1 cellular context compared by ENCODE assay signal in the genomic region with DNA sequence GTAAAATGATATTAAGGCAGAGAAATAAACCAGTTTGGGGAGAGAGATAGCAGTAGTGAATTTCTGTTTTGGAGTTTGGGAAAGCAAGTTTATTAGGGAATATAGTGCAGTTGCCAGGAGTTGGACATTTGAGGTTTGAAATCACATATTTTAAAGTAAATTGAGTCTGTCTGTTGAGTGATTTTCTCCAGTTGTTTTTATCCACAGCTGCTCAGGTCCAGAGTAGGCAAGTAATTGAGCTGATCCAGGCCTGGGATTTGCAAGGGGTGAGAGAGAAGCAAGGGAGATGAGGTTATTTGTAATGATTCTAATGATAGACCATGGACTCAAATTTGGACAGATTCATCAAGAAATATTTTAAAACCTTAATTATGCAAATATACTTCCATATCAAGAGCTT.
TF ChIP-seq lines count a peak whose summit lies in the region.

No MANE protein-coding gene starts in this region.

TF ChIP-seq in H1, 55 proteins besides CTCF, POLR2A, EP300 and RAD21 (continued from another document):
- TF ChIP-seq, protein P1, sequence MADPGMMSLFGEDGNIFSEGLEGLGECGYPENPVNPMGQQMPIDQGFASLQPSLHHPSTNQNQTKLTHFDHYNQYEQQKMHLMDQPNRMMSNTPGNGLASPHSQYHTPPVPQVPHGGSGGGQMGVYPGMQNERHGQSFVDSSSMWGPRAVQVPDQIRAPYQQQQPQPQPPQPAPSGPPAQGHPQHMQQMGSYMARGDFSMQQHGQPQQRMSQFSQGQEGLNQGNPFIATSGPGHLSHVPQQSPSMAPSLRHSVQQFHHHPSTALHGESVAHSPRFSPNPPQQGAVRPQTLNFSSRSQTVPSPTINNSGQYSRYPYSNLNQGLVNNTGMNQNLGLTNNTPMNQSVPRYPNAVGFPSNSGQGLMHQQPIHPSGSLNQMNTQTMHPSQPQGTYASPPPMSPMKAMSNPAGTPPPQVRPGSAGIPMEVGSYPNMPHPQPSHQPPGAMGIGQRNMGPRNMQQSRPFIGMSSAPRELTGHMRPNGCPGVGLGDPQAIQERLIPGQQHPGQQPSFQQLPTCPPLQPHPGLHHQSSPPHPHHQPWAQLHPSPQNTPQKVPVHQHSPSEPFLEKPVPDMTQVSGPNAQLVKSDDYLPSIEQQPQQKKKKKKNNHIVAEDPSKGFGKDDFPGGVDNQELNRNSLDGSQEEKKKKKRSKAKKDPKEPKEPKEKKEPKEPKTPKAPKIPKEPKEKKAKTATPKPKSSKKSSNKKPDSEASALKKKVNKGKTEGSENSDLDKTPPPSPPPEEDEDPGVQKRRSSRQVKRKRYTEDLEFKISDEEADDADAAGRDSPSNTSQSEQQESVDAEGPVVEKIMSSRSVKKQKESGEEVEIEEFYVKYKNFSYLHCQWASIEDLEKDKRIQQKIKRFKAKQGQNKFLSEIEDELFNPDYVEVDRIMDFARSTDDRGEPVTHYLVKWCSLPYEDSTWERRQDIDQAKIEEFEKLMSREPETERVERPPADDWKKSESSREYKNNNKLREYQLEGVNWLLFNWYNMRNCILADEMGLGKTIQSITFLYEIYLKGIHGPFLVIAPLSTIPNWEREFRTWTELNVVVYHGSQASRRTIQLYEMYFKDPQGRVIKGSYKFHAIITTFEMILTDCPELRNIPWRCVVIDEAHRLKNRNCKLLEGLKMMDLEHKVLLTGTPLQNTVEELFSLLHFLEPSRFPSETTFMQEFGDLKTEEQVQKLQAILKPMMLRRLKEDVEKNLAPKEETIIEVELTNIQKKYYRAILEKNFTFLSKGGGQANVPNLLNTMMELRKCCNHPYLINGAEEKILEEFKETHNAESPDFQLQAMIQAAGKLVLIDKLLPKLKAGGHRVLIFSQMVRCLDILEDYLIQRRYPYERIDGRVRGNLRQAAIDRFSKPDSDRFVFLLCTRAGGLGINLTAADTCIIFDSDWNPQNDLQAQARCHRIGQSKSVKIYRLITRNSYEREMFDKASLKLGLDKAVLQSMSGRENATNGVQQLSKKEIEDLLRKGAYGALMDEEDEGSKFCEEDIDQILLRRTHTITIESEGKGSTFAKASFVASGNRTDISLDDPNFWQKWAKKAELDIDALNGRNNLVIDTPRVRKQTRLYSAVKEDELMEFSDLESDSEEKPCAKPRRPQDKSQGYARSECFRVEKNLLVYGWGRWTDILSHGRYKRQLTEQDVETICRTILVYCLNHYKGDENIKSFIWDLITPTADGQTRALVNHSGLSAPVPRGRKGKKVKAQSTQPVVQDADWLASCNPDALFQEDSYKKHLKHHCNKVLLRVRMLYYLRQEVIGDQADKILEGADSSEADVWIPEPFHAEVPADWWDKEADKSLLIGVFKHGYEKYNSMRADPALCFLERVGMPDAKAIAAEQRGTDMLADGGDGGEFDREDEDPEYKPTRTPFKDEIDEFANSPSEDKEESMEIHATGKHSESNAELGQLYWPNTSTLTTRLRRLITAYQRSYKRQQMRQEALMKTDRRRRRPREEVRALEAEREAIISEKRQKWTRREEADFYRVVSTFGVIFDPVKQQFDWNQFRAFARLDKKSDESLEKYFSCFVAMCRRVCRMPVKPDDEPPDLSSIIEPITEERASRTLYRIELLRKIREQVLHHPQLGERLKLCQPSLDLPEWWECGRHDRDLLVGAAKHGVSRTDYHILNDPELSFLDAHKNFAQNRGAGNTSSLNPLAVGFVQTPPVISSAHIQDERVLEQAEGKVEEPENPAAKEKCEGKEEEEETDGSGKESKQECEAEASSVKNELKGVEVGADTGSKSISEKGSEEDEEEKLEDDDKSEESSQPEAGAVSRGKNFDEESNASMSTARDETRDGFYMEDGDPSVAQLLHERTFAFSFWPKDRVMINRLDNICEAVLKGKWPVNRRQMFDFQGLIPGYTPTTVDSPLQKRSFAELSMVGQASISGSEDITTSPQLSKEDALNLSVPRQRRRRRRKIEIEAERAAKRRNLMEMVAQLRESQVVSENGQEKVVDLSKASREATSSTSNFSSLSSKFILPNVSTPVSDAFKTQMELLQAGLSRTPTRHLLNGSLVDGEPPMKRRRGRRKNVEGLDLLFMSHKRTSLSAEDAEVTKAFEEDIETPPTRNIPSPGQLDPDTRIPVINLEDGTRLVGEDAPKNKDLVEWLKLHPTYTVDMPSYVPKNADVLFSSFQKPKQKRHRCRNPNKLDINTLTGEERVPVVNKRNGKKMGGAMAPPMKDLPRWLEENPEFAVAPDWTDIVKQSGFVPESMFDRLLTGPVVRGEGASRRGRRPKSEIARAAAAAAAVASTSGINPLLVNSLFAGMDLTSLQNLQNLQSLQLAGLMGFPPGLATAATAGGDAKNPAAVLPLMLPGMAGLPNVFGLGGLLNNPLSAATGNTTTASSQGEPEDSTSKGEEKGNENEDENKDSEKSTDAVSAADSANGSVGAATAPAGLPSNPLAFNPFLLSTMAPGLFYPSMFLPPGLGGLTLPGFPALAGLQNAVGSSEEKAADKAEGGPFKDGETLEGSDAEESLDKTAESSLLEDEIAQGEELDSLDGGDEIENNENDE (IDR thresholded peaks at IDR 0.05; ENCODE audit: insufficient replicate concordance, low read length): no peak
- TF ChIP-seq, protein P2, sequence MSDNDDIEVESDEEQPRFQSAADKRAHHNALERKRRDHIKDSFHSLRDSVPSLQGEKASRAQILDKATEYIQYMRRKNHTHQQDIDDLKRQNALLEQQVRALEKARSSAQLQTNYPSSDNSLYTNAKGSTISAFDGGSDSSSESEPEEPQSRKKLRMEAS (IDR thresholded peaks at IDR 0.05): no peak
- no peak for TF ChIP-seq RXRA (IDR thresholded peaks at IDR 0.05; ENCODE audit: insufficient read depth, low read depth, low read length)
- TF ChIP-seq, protein P3, sequence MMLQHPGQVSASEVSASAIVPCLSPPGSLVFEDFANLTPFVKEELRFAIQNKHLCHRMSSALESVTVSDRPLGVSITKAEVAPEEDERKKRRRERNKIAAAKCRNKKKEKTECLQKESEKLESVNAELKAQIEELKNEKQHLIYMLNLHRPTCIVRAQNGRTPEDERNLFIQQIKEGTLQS (IDR thresholded peaks at IDR 0.05; ENCODE audit: insufficient read depth, low read depth, low read length): no peak
- TF ChIP-seq ASH2L (IDR thresholded peaks at IDR 0.05; ENCODE audit: low read length): no peak
